8 cellular contexts compared by ENCODE assay signal in the genomic region with DNA sequence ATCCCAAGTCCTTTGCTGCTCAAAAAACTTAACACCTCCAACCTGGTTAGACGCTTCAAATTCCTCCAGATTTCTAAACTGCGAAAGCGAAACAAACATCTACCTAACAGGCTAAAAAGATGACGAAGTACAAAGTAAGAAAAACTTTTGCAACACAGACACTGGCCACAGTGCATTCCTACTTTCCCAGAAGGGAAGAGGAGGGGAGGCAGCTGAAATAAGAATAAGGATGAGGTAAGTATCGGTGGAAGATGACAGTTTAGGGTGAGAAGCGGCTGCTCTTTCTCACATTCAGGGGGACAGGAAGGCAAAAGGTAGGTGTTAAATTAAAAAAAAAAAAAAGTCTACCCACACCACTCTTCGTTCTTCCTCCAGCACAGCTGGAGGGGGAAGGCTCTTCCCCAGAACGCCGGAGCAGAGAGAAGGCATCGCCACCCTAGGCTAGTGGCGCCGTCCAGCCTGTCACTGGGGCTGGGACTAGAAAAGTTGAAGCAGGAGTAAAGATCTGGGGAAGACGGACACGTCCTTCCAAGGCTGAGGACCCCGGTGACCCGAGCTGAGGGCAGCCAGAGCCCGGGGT. TPM values are rescaled to one million over a fixed set of nuclear protein-coding genes. Genes with fewer than 3 reads are reported as not detected.
DNase-seq lines count a peak whose midpoint lies in the region; ATAC-seq, FAIRE-seq and TF ChIP-seq lines count a peak whose summit lies in the region.
"Had no signal": no experiment of that assay in that cellular context is flagged by ENCODE, and none has a peak within 500 bp of the region (broad histone marks: within the 10 kb centered on the region; RNA-seq: fewer than 3 reads in every experiment).

No MANE protein-coding gene starts in this region.

- peaks cover 9% of the 10 kb centered on the region for H3K27me3 Mint-ChIP-seq in activated T-helper 17 cell treated with anti-CD3 and anti-CD28 coated beads, Interleukin-2, amount 50 U/mL, for 72 hours
- no peaks in the 10 kb centered on the region for H3K27me3 Mint-ChIP-seq in progenitor cell of endocrine pancreas

- no peaks in the 10 kb centered on the region for H3K9me3 Mint-ChIP-seq in activated T-helper 17 cell treated with anti-CD3 and anti-CD28 coated beads, Interleukin-2, amount 50 U/mL, for 72 hours
- peaks cover 8% of the 10 kb centered on the region for H3K9me3 Mint-ChIP-seq in progenitor cell of endocrine pancreas (ENCODE audit: low read depth)

- DNase-seq in GM10266 (ENCODE audit: extremely low spot score) (peak; percentile 36), HTR-8/SVneo (ENCODE audit: insufficient read length, low spot score) (peak; percentile 15), Right ventricle myocardium superior (no peak), progenitor cell of endocrine pancreas (ENCODE audit: low spot score, unreplicated experiment) (no peak), NCI-H1048 (lab: John Stamatoyannopoulos, UW) (no peak)

- TF ChIP-seq CTCF in GM10266 (IDR thresholded peaks at IDR 0.05; ENCODE audit: control insufficient read depth, insufficient read depth, low read depth, missing control alignments) (no peak), progenitor cell of endocrine pancreas (IDR thresholded peaks at IDR 0.05; ENCODE audit: unreplicated experiment) (no peak)

- FAIRE-seq in HTR-8/SVneo (lab: Jason Lieb, UNC): no peak
- FAIRE-seq: colon had no signal

- no peaks in the 10 kb centered on the region for H3K36me3 Mint-ChIP-seq in activated T-helper 17 cell treated with anti-CD3 and anti-CD28 coated beads, Interleukin-2, amount 50 U/mL, for 72 hours (ENCODE audit: low read depth)
- peaks cover 6% of the 10 kb centered on the region for H3K36me3 Mint-ChIP-seq in progenitor cell of endocrine pancreas (ENCODE audit: insufficient read depth)

- H3K27ac Mint-ChIP-seq in activated T-helper 17 cell treated with anti-CD3 and anti-CD28 coated beads, Interleukin-2, amount 50 U/mL, for 72 hours: peak overlapping the region; percentile 90
- H3K27ac Mint-ChIP-seq in progenitor cell of endocrine pancreas: peak overlapping the region; percentile 89

- peak; percentile 26 for ATAC-seq in GM21447 (IDR thresholded peaks at IDR 0.05; ENCODE audit: unreplicated experiment)
- ATAC-seq in activated T-helper 17 cell treated with anti-CD3 and anti-CD28 coated beads, Interleukin-2, amount 50 U/mL, for 72 hours (replicated peaks): peak; percentile 5
- peak; percentile 16 for ATAC-seq in Right ventricle myocardium superior (ENCODE audit: poor library complexity)

- peak overlapping the region; percentile 91 for H3K4me3 Mint-ChIP-seq in activated T-helper 17 cell treated with anti-CD3 and anti-CD28 coated beads, Interleukin-2, amount 50 U/mL, for 72 hours
- peak overlapping the region; percentile 83 for H3K4me3 Mint-ChIP-seq in progenitor cell of endocrine pancreas (ENCODE audit: low read depth)

- H3K4me1 Mint-ChIP-seq in activated T-helper 17 cell treated with anti-CD3 and anti-CD28 coated beads, Interleukin-2, amount 50 U/mL, for 72 hours: peaks cover 13% of the 10 kb centered on the region
- peaks cover 23% of the 10 kb centered on the region for H3K4me1 Mint-ChIP-seq in progenitor cell of endocrine pancreas (ENCODE audit: low read depth)

- intact Hi-C loops in Right ventricle myocardium superior (cut with DNase I): loop anchor here (5.0 to 10.0 kb wide), 2 partner anchors 225 to 432 kb away; no protein-coding TSS in a partner anchor

RNA-seq across cellular contexts. Expression of a gene that starts 0.9 kb away (rescaled TPM):
- 10 to 100 TPM; 21.4 to 21.5 TPM for total RNA-seq in activated T-helper 17 cell treated with anti-CD3 and anti-CD28 coated beads, Interleukin-2, amount 50 U/mL, for 72 hours
- total RNA-seq in Right ventricle myocardium superior (10.9 TPM), progenitor cell of endocrine pancreas (28.5 and 29.1 TPM in 2 replicates)

Comparison
In these comparisons a context has a peak if more than half of its experiments do, and no peak if none do; other contexts are left out.
1. DNase-seq: peak in GM10266 (single experiment) and HTR-8/SVneo (single experiment); none in Right ventricle myocardium superior (single experiment), progenitor cell of endocrine pancreas (single experiment) and NCI-H1048 (single experiment).
2. Peak in every context shown above with its lines, with median percentiles within 50 percentile points of each other: ATAC-seq.